ENCODE assay signal across 19 cellular contexts in genomic region chr9:134630861-134631260, GRCh38. TPM values are rescaled to one million over a fixed set of nuclear protein-coding genes. Genes with fewer than 3 reads are reported as not detected.
DNase-seq lines count a peak whose midpoint lies in the region; ATAC-seq and TF ChIP-seq lines count a peak whose summit lies in the region.
"Had no signal": no experiment of that assay in that cellular context is flagged by ENCODE, and none has a peak within 500 bp of the region (broad histone marks: within the 10 kb centered on the region; RNA-seq: fewer than 3 reads in every experiment).

No MANE protein-coding gene starts in this region.

- TF ChIP-seq POLR2A in suprapubic skin (IDR thresholded peaks at IDR 0.05), result no peak

- no peaks in the 10 kb centered on the region for H3K4me1 Mint-ChIP-seq in CD14-positive monocyte
- H3K4me1 Mint-ChIP-seq in activated CD4-positive, alpha-beta T cell treated with anti-CD3 and anti-CD28 coated beads for 36 hours, result no peaks in the 10 kb centered on the region
- H3K4me1 Mint-ChIP-seq in endothelial cell (ENCODE audit: unreplicated experiment), result peaks cover 4% of the 10 kb centered on the region
- H3K4me1 Mint-ChIP-seq: CD4-positive, CD25-positive, alpha-beta regulatory T cell had no signal

- DNase-seq in activated effector memory CD4-positive, alpha-beta T cell treated with anti-CD3 and anti-CD28 coated beads, Interleukin-2, amount 50 U/mL, for 16 hours, result peak; percentile 36
- no peak for DNase-seq in activated effector memory CD4-positive, alpha-beta T cell treated with Interleukin-2 at 50 U/mL for 16 hours
- DNase-seq in CD14-positive monocyte (ENCODE audit: low spot score) (peak; percentile 27), lower lobe of right lung (peak; percentile 20), suprapubic skin (ENCODE audit: low spot score in 2 of 2) (peak; percentile 22 to 43), endothelial cell (ENCODE audit: low spot score) (no peak), NCI-H2171 treated with DMSO at 0.1 percent for 48 hours (lab: John Stamatoyannopoulos, UW) (no peak)
- no peak for DNase-seq in activated CD4-positive, alpha-beta T cell treated with anti-CD3 and anti-CD28 coated beads for 36 hours
- DNase-seq: Calu3; CD4-positive, CD25-positive, alpha-beta regulatory T cell; HCEC 1CT; NCI-H1105 treated with DMSO at 0.1 percent for 48 hours; NCI-H187; NCI-H446 treated with DMSO at 0.1 percent for 48 hours; NCI-H748 treated with DMSO at 0.1 percent for 48 hours had no signal

- H3K4me3 ChIP-seq in lower lobe of right lung, result no peak overlapping the region
- no peak overlapping the region for H3K4me3 ChIP-seq in suprapubic skin
- H3K4me3 ChIP-seq: GM12878 had no signal

- H3K27me3 Mint-ChIP-seq in CD14-positive monocyte (ENCODE audit: low read depth in 3 of 3) (peaks cover 0 to 4% (median 3%) of the 10 kb centered on the region in 3 donors), endothelial cell (ENCODE audit: unreplicated experiment) (peaks cover 10% of the 10 kb centered on the region)
- no peaks in the 10 kb centered on the region for H3K27me3 Mint-ChIP-seq in activated CD4-positive, alpha-beta T cell treated with anti-CD3 and anti-CD28 coated beads for 36 hours
- H3K27me3 Mint-ChIP-seq: CD4-positive, CD25-positive, alpha-beta regulatory T cell had no signal

- H3K36me3 Mint-ChIP-seq in CD14-positive monocyte, result no peaks in the 10 kb centered on the region
- H3K36me3 Mint-ChIP-seq in activated CD4-positive, alpha-beta T cell treated with anti-CD3 and anti-CD28 coated beads for 36 hours (ENCODE audit: low read depth), result no peaks in the 10 kb centered on the region
- no peaks in the 10 kb centered on the region for H3K36me3 Mint-ChIP-seq in endothelial cell (ENCODE audit: low read depth, unreplicated experiment)
- H3K36me3 Mint-ChIP-seq: CD4-positive, CD25-positive, alpha-beta regulatory T cell had no signal

- TF ChIP-seq EP300 in suprapubic skin (IDR thresholded peaks at IDR 0.05), result no peak

- POLR2A ChIA-PET in activated CD4-positive, alpha-beta T cell treated with anti-CD3 and anti-CD28 coated beads for 36 hours (lab: Charles Lee), result no interaction called here

- ATAC-seq in lower lobe of right lung, result no peak
- no peak for ATAC-seq in activated CD4-positive, alpha-beta T cell treated with anti-CD3 and anti-CD28 coated beads for 36 hours
- ATAC-seq: GM12878, Right ventricle myocardium inferior had no signal

- H3K4me1 ChIP-seq in lower lobe of right lung (no peaks in the 10 kb centered on the region), suprapubic skin (no peaks in the 10 kb centered on the region)

- no peaks in the 10 kb centered on the region for H3K9me3 Mint-ChIP-seq in CD14-positive monocyte
- no peaks in the 10 kb centered on the region for H3K9me3 Mint-ChIP-seq in activated CD4-positive, alpha-beta T cell treated with anti-CD3 and anti-CD28 coated beads for 36 hours (ENCODE audit: low read depth)
- no peaks in the 10 kb centered on the region for H3K9me3 Mint-ChIP-seq in endothelial cell (ENCODE audit: unreplicated experiment)

- intact Hi-C loops in CD14-positive monocyte (cut with micrococcal nuclease) (no loop called here), lower lobe of right lung (cut with DNase I) (no loop called here)
- intact Hi-C loops in activated CD4-positive, alpha-beta T cell treated with anti-CD3 and anti-CD28 coated beads for 36 hours (cut with DNase I, micrococcal nuclease), result no loop called here

- H3K36me3 ChIP-seq in lower lobe of right lung (no peaks in the 10 kb centered on the region), suprapubic skin (no peaks in the 10 kb centered on the region)

- H3K27ac ChIP-seq in lower lobe of right lung (no peak overlapping the region), suprapubic skin (no peak overlapping the region)
- H3K27ac ChIP-seq: KMS-11 had no signal

- WGBS in suprapubic skin, result 92% methylated on average over 8 of the region's 8 CpGs

- TF ChIP-seq CTCF in CD14-positive monocyte (IDR thresholded peaks at IDR 0.05), result no peak
- no peak for TF ChIP-seq CTCF in lower lobe of right lung (IDR thresholded peaks at IDR 0.05)
- no peak for TF ChIP-seq CTCF in suprapubic skin (IDR thresholded peaks at IDR 0.05)
- no peak for TF ChIP-seq CTCF in endothelial cell (IDR thresholded peaks at IDR 0.05; ENCODE audit: unreplicated experiment)

- no peaks in the 10 kb centered on the region for H3K9me3 ChIP-seq in lower lobe of right lung
- no peaks in the 10 kb centered on the region for H3K9me3 ChIP-seq in suprapubic skin

- no peak overlapping the region for H3K4me3 Mint-ChIP-seq in CD14-positive monocyte
- H3K4me3 Mint-ChIP-seq in activated CD4-positive, alpha-beta T cell treated with anti-CD3 and anti-CD28 coated beads for 36 hours, result no peak overlapping the region
- no peak overlapping the region for H3K4me3 Mint-ChIP-seq in endothelial cell (ENCODE audit: unreplicated experiment)
- H3K4me3 Mint-ChIP-seq: CD4-positive, CD25-positive, alpha-beta regulatory T cell had no signal

- H3K27me3 ChIP-seq in lower lobe of right lung (ENCODE audit: low read depth), result no peaks in the 10 kb centered on the region
- peaks cover 18% of the 10 kb centered on the region for H3K27me3 ChIP-seq in suprapubic skin

- H3K27ac Mint-ChIP-seq in CD14-positive monocyte (no peak overlapping the region), endothelial cell (ENCODE audit: unreplicated experiment) (no peak overlapping the region)
- H3K27ac Mint-ChIP-seq in activated CD4-positive, alpha-beta T cell treated with anti-CD3 and anti-CD28 coated beads for 36 hours, result no peak overlapping the region
- H3K27ac Mint-ChIP-seq: CD4-positive, CD25-positive, alpha-beta regulatory T cell had no signal

- CTCF ChIA-PET in activated CD4-positive, alpha-beta T cell treated with anti-CD3 and anti-CD28 coated beads for 36 hours (lab: Charles Lee), result no interaction called here

RNA-seq across cellular contexts. Expression of gene COL5A1, which starts 10.7 kb away (rescaled TPM):
- polyA plus RNA-seq in CD14-positive monocyte, result not detected
- total RNA-seq in lower lobe of right lung (29.0 TPM), suprapubic skin (10 to 100 TPM in 3 of 4 donors, 1 to 10 TPM in 1; 8.6 to 16.5 (median 15.4) TPM), endothelial cell (ENCODE audit: unreplicated experiment) (24.3 TPM)
- total RNA-seq in activated CD4-positive, alpha-beta T cell treated with anti-CD3 and anti-CD28 coated beads for 36 hours, result under 1 TPM; 0.07 to 0.16 TPM
- total RNA-seq: Calu3, MCF 10A had no signal

Comparison
In these comparisons a context has a peak if more than half of its experiments do, and no peak if none do; other contexts are left out.
1. DNase-seq: peak in activated effector memory CD4-positive, alpha-beta T cell treated with anti-CD3 and anti-CD28 coated beads, Interleukin-2, amount 50 U/mL, for 16 hours (single experiment), CD14-positive monocyte (single experiment), lower lobe of right lung (single experiment) and suprapubic skin (2 of 2); none in activated effector memory CD4-positive, alpha-beta T cell treated with Interleukin-2 at 50 U/mL for 16 hours (single experiment), activated CD4-positive, alpha-beta T cell treated with anti-CD3 and anti-CD28 coated beads for 36 hours (single experiment), endothelial cell (single experiment) and NCI-H2171 treated with DMSO at 0.1 percent for 48 hours (single experiment).
2. RNA of gene COL5A1, which starts 10.7 kb away (total RNA-seq): 29.0 TPM in lower lobe of right lung (single experiment), 24.3 TPM in endothelial cell (single experiment) and 8.6 to 16.5 TPM in suprapubic skin; 0.07 to 0.16 TPM in activated CD4-positive, alpha-beta T cell treated with anti-CD3 and anti-CD28 coated beads for 36 hours; every median in the first group is over 4 times any median in the second.